In genomic region chr14:96390965-96391292, GRCh38 we compare ENCODE assay signal across 8 cellular contexts. TPM values are rescaled to one million over a fixed set of nuclear protein-coding genes. Genes with fewer than 3 reads are reported as not detected.
DNase-seq lines count a peak whose midpoint lies in the region; ATAC-seq and TF ChIP-seq lines count a peak whose summit lies in the region.

No MANE protein-coding gene starts in this region.

- peak overlapping the region; percentile 53 for H3K27ac ChIP-seq in C4-2B

- peak overlapping the region; percentile 6 to 88 for H3K27ac Mint-ChIP-seq in effector memory CD8-positive, alpha-beta T cell
- no peak overlapping the region for H3K27ac Mint-ChIP-seq in neural crest cell (ENCODE audit: unreplicated experiment)

- no peaks in the 10 kb centered on the region for H3K9me3 Mint-ChIP-seq in effector memory CD8-positive, alpha-beta T cell
- no peaks in the 10 kb centered on the region for H3K9me3 Mint-ChIP-seq in neural crest cell

- TF ChIP-seq POLR2A in NB4 (IDR thresholded peaks at IDR 0.05; ENCODE audit: extremely low read depth, insufficient read length), result no peak

- TF ChIP-seq CTCF in C4-2B (conservative IDR thresholded peaks at IDR 0.05) (no peak), NB4 (IDR thresholded peaks at IDR 0.05; ENCODE audit: low read depth, low read length) (no peak), neural crest cell (conservative IDR thresholded peaks at IDR 0.05) (no peak)

- H3K27me3 Mint-ChIP-seq in effector memory CD8-positive, alpha-beta T cell, result no peaks in the 10 kb centered on the region
- H3K27me3 Mint-ChIP-seq in neural crest cell (ENCODE audit: low read depth), result peaks cover 15% of the 10 kb centered on the region

- H3K36me3 Mint-ChIP-seq in effector memory CD8-positive, alpha-beta T cell (ENCODE audit: insufficient read depth), result peaks cover 7% of the 10 kb centered on the region
- no peaks in the 10 kb centered on the region for H3K36me3 Mint-ChIP-seq in neural crest cell (ENCODE audit: low read depth)

- DNase-seq in NB4 (ENCODE audit: low read depth), result peak; percentile 4
- DNase-seq in effector memory CD8-positive, alpha-beta T cell, result no peak
- no peak for DNase-seq in neural crest cell (ENCODE audit: low read depth, low spot score)
- DNase-seq in COR-L47 (lab: John Stamatoyannopoulos, UW), result no peak
- DNase-seq in stimulated activated CD4-positive, alpha-beta T cell treated with anti-CD3 and anti-CD28 coated beads, Interleukin-12 subunit alpha, Interleukin-12 subunit beta, amount 100 ng/mL, for 4 hours, result no peak

- no peak for ATAC-seq in effector memory CD8-positive, alpha-beta T cell (replicated peaks)
- ATAC-seq in GM19463 (IDR thresholded peaks at IDR 0.05; ENCODE audit: unreplicated experiment) (no peak), GM21723 (IDR thresholded peaks at IDR 0.05; ENCODE audit: unreplicated experiment) (no peak)

- H3K4me3 Mint-ChIP-seq in effector memory CD8-positive, alpha-beta T cell, result peak overlapping the region; percentile 91 to 94
- peak overlapping the region; percentile 91 for H3K4me3 Mint-ChIP-seq in neural crest cell

- peaks cover 5 to 7% of the 10 kb centered on the region in 2 donors for H3K4me1 Mint-ChIP-seq in effector memory CD8-positive, alpha-beta T cell (ENCODE audit: low read depth in 2 of 2)
- H3K4me1 Mint-ChIP-seq in neural crest cell, result peaks cover 17% of the 10 kb centered on the region

- H3K4me3 ChIP-seq in NB4 (ENCODE audit: low read depth, low read length), result peak overlapping the region; percentile 69

RNA-seq across cellular contexts. Expression of gene AK7, which starts 1.0 kb away (rescaled TPM):
- 4.8 and 8.1 TPM in 2 replicates for total RNA-seq in neural crest cell

RNA-seq across cellular contexts. Expression of gene GSKIP, which starts 27.6 kb away (rescaled TPM):
- total RNA-seq in neural crest cell, result 21.3 and 29.4 TPM in 2 replicates

RNA-seq across cellular contexts. Expression of gene ATG2B, which starts 27.8 kb away (rescaled TPM):
- 17.0 and 19.5 TPM in 2 replicates for total RNA-seq in neural crest cell
